19 cellular contexts compared by ENCODE assay signal in genomic region chr12:48828293-48828692, GRCh38. TPM values are rescaled to one million over a fixed set of nuclear protein-coding genes. Genes with fewer than 3 reads are reported as not detected.
A peak's percentile ranks its signal among the peaks of the same experiment; 100 is the strongest.
DNase-seq lines count a peak whose midpoint lies in the region; ATAC-seq and TF ChIP-seq lines count a peak whose summit lies in the region.
"Had no signal": no experiment of that assay in that cellular context is flagged by ENCODE, and none has a peak within 500 bp of the region (broad histone marks: within the 10 kb centered on the region; RNA-seq: fewer than 3 reads in every experiment).

No MANE protein-coding gene starts in this region.

- no peaks in the 10 kb centered on the region for H3K9me3 ChIP-seq in SK-N-SH
- H3K9me3 ChIP-seq: SJCRH30 had no signal

- DNase-seq in SK-N-SH (no peak), left colon (no peak), GM23338 (ENCODE audit: low spot score) (no peak), amygdala (lab: John Stamatoyannopoulos, UW) (no peak), cardiac septum (ENCODE audit: low spot score) (no peak)
- DNase-seq in effector CD4-positive, alpha-beta T cell, result no peak
- DNase-seq: CD4-positive, alpha-beta memory T cell; Kasumi-1; MM.1S; NCI-H1092 treated with DMSO at 0.1 percent for 48 hours; NCI-H1694; NCI-H2107; NCI-H226; NCI-H526 treated with DMSO at 0.1 percent for 48 hours; NK-92 treated with Interleukin-12 subunit alpha and Interleukin-12 subunit beta, amount 100 ng/mL, for 24 hours; SJCRH30 had no signal

- no peak for TF ChIP-seq RAD21 in SK-N-SH (IDR thresholded peaks at IDR 0.05; ENCODE audit: low read length)

- H3K4me1 ChIP-seq in SK-N-SH (ENCODE audit: control insufficient read depth in 1 of 2, insufficient read depth in 2 of 2, low read depth in 1 of 2, low read length in 1 of 2), result no peaks in the 10 kb centered on the region
- H3K4me1 ChIP-seq in GM23338 (ENCODE audit: insufficient read depth), result peaks cover 5% of the 10 kb centered on the region; the same call in 1 of the 2 replicates
- H3K4me1 ChIP-seq: SJCRH30 had no signal

- no peak overlapping the region for H3K9ac ChIP-seq in SK-N-SH

- no peak overlapping the region; a peak in 1 of 4 replicates for H3K27ac ChIP-seq in SK-N-SH (ENCODE audit: low read depth in 2 of 2, low read length in 1 of 2)
- H3K27ac ChIP-seq in GM23338 (ENCODE audit: low read depth), result no peak overlapping the region
- H3K27ac ChIP-seq: SJCRH30 had no signal

- TF ChIP-seq CTCF in SK-N-SH (IDR thresholded peaks at IDR 0.05) (no peak), GM23338 (conservative IDR thresholded peaks at IDR 0.05; ENCODE audit: low read depth in 2 of 2) (no peak)

- H3K4me3 Mint-ChIP-seq in activated T-helper 17 cell treated with anti-CD3 and anti-CD28 coated beads, Interleukin-2, amount 50 U/mL, for 72 hours, result no peak overlapping the region
- no peak overlapping the region for H3K4me3 Mint-ChIP-seq in GM23338
- H3K4me3 Mint-ChIP-seq: CD4-positive, alpha-beta memory T cell had no signal

- H3K36me3 ChIP-seq in SK-N-SH (replicated peaks in 1 of 2; ENCODE audit: control insufficient read depth in 1 of 2, insufficient read depth in 2 of 2, low read length in 1 of 2), result peaks cover 7 to 89% of the 10 kb centered on the region in 2 experiments
- H3K36me3 ChIP-seq in GM23338 (ENCODE audit: insufficient read depth), result peaks cover 26% of the 10 kb centered on the region

- H3F3A ChIP-seq in SK-N-SH (replicated peaks; ENCODE audit: insufficient read depth) (peaks cover under 1% of the 10 kb centered on the region), GM23338 (replicated peaks; ENCODE audit: low read depth) (no peaks in the 10 kb centered on the region)

- H3K79me2 ChIP-seq in SK-N-SH (ENCODE audit: insufficient read depth), result no peaks in the 10 kb centered on the region
- H3K79me2 ChIP-seq in GM23338 (replicated peaks; ENCODE audit: insufficient read depth), result no peaks in the 10 kb centered on the region

- peak overlapping the region; percentile 12 for H3K27ac Mint-ChIP-seq in activated T-helper 17 cell treated with anti-CD3 and anti-CD28 coated beads, Interleukin-2, amount 50 U/mL, for 72 hours
- H3K27ac Mint-ChIP-seq in GM23338, result no peak overlapping the region

- H3K36me3 Mint-ChIP-seq in activated T-helper 17 cell treated with anti-CD3 and anti-CD28 coated beads, Interleukin-2, amount 50 U/mL, for 72 hours (ENCODE audit: low read depth), result peaks cover 52% of the 10 kb centered on the region
- peaks cover 56% of the 10 kb centered on the region for H3K36me3 Mint-ChIP-seq in GM23338 (ENCODE audit: low read depth)

- H4K20me1 ChIP-seq in SK-N-SH (ENCODE audit: insufficient read depth) (peaks cover 9% of the 10 kb centered on the region; the same call in 1 of the 2 replicates), GM23338 (replicated peaks; ENCODE audit: insufficient read depth) (peaks cover 9% of the 10 kb centered on the region; the same call in 1 of the 2 replicates)

- no peaks in the 10 kb centered on the region for H3K27me3 Mint-ChIP-seq in activated T-helper 17 cell treated with anti-CD3 and anti-CD28 coated beads, Interleukin-2, amount 50 U/mL, for 72 hours
- H3K27me3 Mint-ChIP-seq in GM23338 (ENCODE audit: insufficient read depth, low read depth, poor library complexity), result peaks cover 6% of the 10 kb centered on the region
- H3K27me3 Mint-ChIP-seq: CD4-positive, alpha-beta memory T cell had no signal

- H3K27me3 ChIP-seq in SK-N-SH (ENCODE audit: insufficient read depth) (no peaks in the 10 kb centered on the region), GM23338 (ENCODE audit: insufficient read depth) (no peaks in the 10 kb centered on the region)
- H3K27me3 ChIP-seq: SJCRH30 had no signal

- no peaks in the 10 kb centered on the region for H3K9me2 ChIP-seq in SK-N-SH
- no peaks in the 10 kb centered on the region for H3K9me2 ChIP-seq in GM23338 (ENCODE audit: insufficient read depth)

- H3K9me3 Mint-ChIP-seq in activated T-helper 17 cell treated with anti-CD3 and anti-CD28 coated beads, Interleukin-2, amount 50 U/mL, for 72 hours, result no peaks in the 10 kb centered on the region
- H3K9me3 Mint-ChIP-seq in GM23338, result no peaks in the 10 kb centered on the region; the same call in 1 of the 3 replicates
- H3K9me3 Mint-ChIP-seq: CD4-positive, alpha-beta memory T cell had no signal

- intact Hi-C loops in left colon (cut with DNase I, micrococcal nuclease), result no loop called here
- intact Hi-C loops in cardiac septum (cut with DNase I), result no loop called here

- peaks cover 13% of the 10 kb centered on the region for H3K4me1 Mint-ChIP-seq in activated T-helper 17 cell treated with anti-CD3 and anti-CD28 coated beads, Interleukin-2, amount 50 U/mL, for 72 hours
- H3K4me1 Mint-ChIP-seq in GM23338, result peaks cover 12% of the 10 kb centered on the region

- WGBS in SK-N-SH (ENCODE audit: low lambda C conversion rate), result 79% methylated on average over 2 of the region's 2 CpGs

- no peak overlapping the region for H2AFZ ChIP-seq in SK-N-SH (ENCODE audit: low read depth)
- no peak overlapping the region for H2AFZ ChIP-seq in GM23338

- CTCF ChIA-PET in SK-N-SH (lab: Yijun Ruan, JAX), result interaction anchor here (1.2 to 3.0 kb wide), 6 partner anchors 11 to 168 kb away, joined by 5 to 16 read pairs (median 6); partner anchors contain the start of gene DDX23

- H3K4me3 ChIP-seq in SK-N-SH (ENCODE audit: low read depth in 2 of 2, low read length in 1 of 2) (no peak overlapping the region), GM23338 (no peak overlapping the region)
- H3K4me3 ChIP-seq: SJCRH30 had no signal

- H3K4me2 ChIP-seq in SK-N-SH, result no peak overlapping the region
- H3K4me2 ChIP-seq in GM23338, result no peak overlapping the region

- peak; percentile 5 for ATAC-seq in SK-N-SH treated with all-trans-retinoic acid at 6 μM for 48 hours
- ATAC-seq in activated T-helper 17 cell treated with anti-CD3 and anti-CD28 coated beads, Interleukin-2, amount 50 U/mL, for 72 hours (replicated peaks), result no peak
- peak; percentile 15 for ATAC-seq in left colon
- ATAC-seq in GM23338, result no peak

- no peak for TF ChIP-seq EP300 in SK-N-SH (IDR thresholded peaks at IDR 0.05; ENCODE audit: borderline replicate concordance in 1 of 2, low read depth in 1 of 2, low read length in 1 of 2)

- POLR2A ChIA-PET in SK-N-SH (lab: Yijun Ruan, JAX), result interaction anchor here (1.6 kb wide), 1 partner anchor 9 kb away, joined by 3 read pairs; the partner anchor contains the start of gene CACNB3

TF ChIP-seq in SK-N-SH treated with all-trans-retinoic acid at 6 μM for 48 hours, 23 proteins besides CTCF, POLR2A, EP300 and RAD21 (continues in another document):
- TF ChIP-seq ZFP3 (CRISPR knock-in tag; IDR thresholded peaks at IDR 0.05) (no peak), ZNF565 (CRISPR knock-in tag; conservative IDR thresholded peaks at IDR 0.05; ENCODE audit: low read depth) (no peak), ARNTL (CRISPR knock-in tag; IDR thresholded peaks at IDR 0.05; ENCODE audit: borderline replicate concordance, low read depth) (no peak), RARB (CRISPR knock-in tag; IDR thresholded peaks at IDR 0.05) (no peak)

TF ChIP-seq in SK-N-SH, 30 proteins besides CTCF, POLR2A, EP300 and RAD21 (continues in another document):
- no peak for TF ChIP-seq MAX (IDR thresholded peaks at IDR 0.05; ENCODE audit: low read depth)

TF ChIP-seq in GM23338, 12 proteins besides CTCF, POLR2A, EP300 and RAD21 (continues in another document):
- TF ChIP-seq STAT1 (IDR thresholded peaks at IDR 0.05; ENCODE audit: unreplicated experiment), result no peak

RNA-seq across cellular contexts. Expression of gene CACNB3, which starts 10.0 kb away (rescaled TPM):
- polyA plus RNA-seq in SK-N-SH (2012; rRNA removed) (25.6 and 34.6 TPM in 2 replicates), GM23338 (2016; fragmentation: Nextera tagmentation; extraction: Ambion mirVana) (6.2 and 6.3 TPM in 2 replicates)
- polyA plus RNA-seq in SK-N-SH (2012; cell fraction: cytosol; rRNA removed), result 16.0 and 21.3 TPM in 2 replicates
- polyA plus RNA-seq in SK-N-SH (2012; cell fraction: nucleus; rRNA removed), result 159 and 161 TPM in 2 replicates
- total RNA-seq in activated T-helper 17 cell treated with anti-CD3 and anti-CD28 coated beads, Interleukin-2, amount 50 U/mL, for 72 hours, result 10 to 100 TPM in 1 of 2 donors, 1 to 10 TPM in 1; 5.9 to 17.7 TPM
- total RNA-seq in left colon (10 to 100 TPM; 36.0 to 47.9 TPM), cardiac septum (9.2 TPM)
- 3.4 and 4.1 TPM in 2 replicates for total RNA-seq in GM23338 (2014; rRNA removed; shearing (Covaris generic))

RNA-seq across cellular contexts. Expression of gene DDX23, which starts 23.7 kb away (rescaled TPM):
- polyA plus RNA-seq in SK-N-SH (2012; rRNA removed) (50.4 and 52.5 TPM in 2 replicates), GM23338 (2016; fragmentation: Nextera tagmentation; extraction: Ambion mirVana) (31.7 and 31.8 TPM in 2 replicates)
- 42.8 and 43.9 TPM in 2 replicates for polyA plus RNA-seq in SK-N-SH (2012; cell fraction: cytosol; rRNA removed)
- polyA plus RNA-seq in SK-N-SH (2012; cell fraction: nucleus; rRNA removed), result 125 and 129 TPM in 2 replicates
- total RNA-seq in activated T-helper 17 cell treated with anti-CD3 and anti-CD28 coated beads, Interleukin-2, amount 50 U/mL, for 72 hours, result 100 to 1,000 TPM in 1 of 2 donors, 10 to 100 TPM in 1; 81.4 to 122 TPM
- total RNA-seq in left colon (10 to 100 TPM; 74.6 to 79.8 TPM), cardiac septum (33.3 TPM)
- total RNA-seq in GM23338 (2014; rRNA removed; shearing (Covaris generic)), result 78.5 and 93.0 TPM in 2 replicates

RNA-seq across cellular contexts. Expression of gene RND1, which starts 37.4 kb away (rescaled TPM):
- polyA plus RNA-seq in SK-N-SH (2012; rRNA removed) (0.19 and 0.39 TPM in 2 replicates), GM23338 (2016; fragmentation: Nextera tagmentation; extraction: Ambion mirVana) (7.4 and 9.3 TPM in 2 replicates)
- 0.13 and 0.28 TPM in 2 replicates for polyA plus RNA-seq in SK-N-SH (2012; cell fraction: cytosol; rRNA removed)
- 0.25 and 0.26 TPM in 2 replicates for polyA plus RNA-seq in SK-N-SH (2012; cell fraction: nucleus; rRNA removed)
- total RNA-seq in activated T-helper 17 cell treated with anti-CD3 and anti-CD28 coated beads, Interleukin-2, amount 50 U/mL, for 72 hours, result 1 to 10 TPM; 2.5 to 4.2 TPM
- total RNA-seq in left colon (1 to 10 TPM; 2.1 to 8.6 TPM), cardiac septum (0.62 TPM)
- total RNA-seq in GM23338 (2014; rRNA removed; shearing (Covaris generic)), result 7.4 and 10.4 TPM in 2 replicates

RNA-seq across cellular contexts. Expression of gene ADCY6, which starts 39.4 kb away (rescaled TPM):
- polyA plus RNA-seq in SK-N-SH (2012; rRNA removed) (36.0 and 46.4 TPM in 2 replicates), GM23338 (2016; fragmentation: Nextera tagmentation; extraction: Ambion mirVana) (1.0 and 1.3 TPM in 2 replicates)
- polyA plus RNA-seq in SK-N-SH (2012; cell fraction: cytosol; rRNA removed), result 17.8 and 26.1 TPM in 2 replicates
- polyA plus RNA-seq in SK-N-SH (2012; cell fraction: nucleus; rRNA removed), result 126 and 137 TPM in 2 replicates
- total RNA-seq in activated T-helper 17 cell treated with anti-CD3 and anti-CD28 coated beads, Interleukin-2, amount 50 U/mL, for 72 hours, result under 1 TPM in 1 of 2 donors, not detected in 1; 0.24 TPM
- total RNA-seq in left colon (100 to 1,000 TPM; 103 to 130 TPM), cardiac septum (195 TPM)
- 11.8 and 16.5 TPM in 2 replicates for total RNA-seq in GM23338 (2014; rRNA removed; shearing (Covaris generic))
- total RNA-seq: CD4-positive, alpha-beta memory T cell; OCI-LY7 had no signal
- polyA plus RNA-seq: CD4-positive, alpha-beta memory T cell had no signal

Comparison
In these comparisons a context has a peak if more than half of its experiments do, and no peak if none do; other contexts are left out.
1. ATAC-seq: peak in SK-N-SH treated with all-trans-retinoic acid at 6 μM for 48 hours (single experiment) and left colon (single experiment); none in activated T-helper 17 cell treated with anti-CD3 and anti-CD28 coated beads, Interleukin-2, amount 50 U/mL, for 72 hours (single experiment) and GM23338 (single experiment).